ENCODE assay signal across 11 cellular contexts in the genomic region with DNA sequence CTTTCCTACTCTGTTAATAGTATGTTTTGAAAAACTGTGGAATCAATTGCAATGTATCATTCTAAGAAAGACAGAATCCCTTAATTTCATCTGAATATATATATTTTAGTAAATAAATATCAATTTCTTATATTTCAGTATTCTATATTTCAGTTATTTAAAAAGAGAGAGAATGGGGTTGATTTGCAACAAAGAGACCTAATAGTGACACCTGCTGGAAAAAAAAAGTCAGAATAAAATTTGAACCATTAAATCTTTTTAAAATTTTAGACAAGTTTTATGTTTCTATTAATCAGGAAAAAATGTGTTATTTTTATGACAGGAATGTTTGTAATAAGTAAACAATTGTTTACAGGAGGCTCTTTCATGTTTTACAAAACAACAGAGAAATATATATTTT. TPM values are rescaled to one million over a fixed set of nuclear protein-coding genes. Genes with fewer than 3 reads are reported as not detected.
DNase-seq lines count a peak whose midpoint lies in the region; ATAC-seq and TF ChIP-seq lines count a peak whose summit lies in the region.
"Had no signal": no experiment of that assay in that cellular context is flagged by ENCODE, and none has a peak within 500 bp of the region (broad histone marks: within the 10 kb centered on the region; RNA-seq: fewer than 3 reads in every experiment).

No MANE protein-coding gene starts in this region.

- no peak overlapping the region for H3K27ac ChIP-seq in dorsolateral prefrontal cortex

- TF ChIP-seq CTCF in dorsolateral prefrontal cortex (IDR thresholded peaks at IDR 0.05 in 54 of 56, conservative IDR thresholded peaks at IDR 0.05 in 2 of 56; ENCODE audit: low read depth in 1 of 56, partially characterized antibody in 56 of 56) (peak in 54 of 56 donors; percentile 28 to 76 (median 53)), osteocyte (IDR thresholded peaks at IDR 0.05) (peak; percentile 54)

- no peak for TF ChIP-seq POLR2A in GM18505 (IDR thresholded peaks at IDR 0.05; ENCODE audit: borderline replicate concordance, extremely low read depth, insufficient read depth, insufficient read length)

- H3K27ac Mint-ChIP-seq in osteocyte (ENCODE audit: unreplicated experiment), result no peak overlapping the region
- H3K27ac Mint-ChIP-seq: memory B cell, T-helper 17 cell had no signal

- intact Hi-C loops in dorsolateral prefrontal cortex (cut with DNase I), result loop anchor here (2.0 to 5.0 kb wide), 2 partner anchors 436 to 439 kb away; no protein-coding TSS in a partner anchor

- no peaks in the 10 kb centered on the region for H3K27me3 ChIP-seq in dorsolateral prefrontal cortex

- H3K9me3 Mint-ChIP-seq in osteocyte (ENCODE audit: unreplicated experiment), result no peaks in the 10 kb centered on the region
- H3K9me3 Mint-ChIP-seq: memory B cell had no signal

- H3K4me3 ChIP-seq in dorsolateral prefrontal cortex, result no peak overlapping the region

- ATAC-seq in HG03439 (IDR thresholded peaks at IDR 0.05; ENCODE audit: unreplicated experiment), result no peak
- ATAC-seq in HG03378 (IDR thresholded peaks at IDR 0.05; ENCODE audit: unreplicated experiment), result no peak
- no peak for ATAC-seq in GM18505 (IDR thresholded peaks at IDR 0.05; ENCODE audit: unreplicated experiment)
- ATAC-seq: T-helper 17 cell had no signal

- peaks cover 14% of the 10 kb centered on the region for H3K4me1 Mint-ChIP-seq in osteocyte (ENCODE audit: unreplicated experiment)
- H3K4me1 Mint-ChIP-seq: memory B cell had no signal

- DNase-seq in NCI-H510A treated with DMSO at 0.1 percent for 48 hours (lab: John Stamatoyannopoulos, UW) (peak; percentile 28), NCI-H510A (lab: John Stamatoyannopoulos, UW) (no peak), NCI-H1105 treated with DMSO at 0.1 percent for 48 hours (lab: John Stamatoyannopoulos, UW) (peak; percentile 25), dorsolateral prefrontal cortex (no peak), osteocyte (ENCODE audit: extremely low spot score, unreplicated experiment) (no peak)
- DNase-seq: amniotic stem cell, T-helper 17 cell had no signal

- H3K36me3 Mint-ChIP-seq in osteocyte (ENCODE audit: unreplicated experiment), result no peaks in the 10 kb centered on the region
- H3K36me3 Mint-ChIP-seq: memory B cell had no signal

- H3K4me3 Mint-ChIP-seq in osteocyte (ENCODE audit: unreplicated experiment), result no peak overlapping the region
- H3K4me3 Mint-ChIP-seq: memory B cell, T-helper 17 cell had no signal

- H3K27me3 Mint-ChIP-seq in osteocyte (ENCODE audit: unreplicated experiment), result peaks cover 9% of the 10 kb centered on the region
- H3K27me3 Mint-ChIP-seq: memory B cell had no signal

RNA-seq across cellular contexts. Expression of gene CCNT2, which starts 20.7 kb away (rescaled TPM):
- total RNA-seq in dorsolateral prefrontal cortex (10 to 100 TPM; 37.5 to 74.9 (median 55.2) TPM), osteocyte (33.0 and 34.1 TPM in 2 replicates)

RNA-seq across cellular contexts. Expression of gene ACMSD, which starts 59.5 kb away (rescaled TPM):
- total RNA-seq in dorsolateral prefrontal cortex (under 1 TPM in 1 of 120 experiments, not detected in 119; 0.42 TPM), osteocyte (not detected in 2 replicates)
- total RNA-seq: T-helper 17 cell had no signal

Comparison
In these comparisons a context has a peak if more than half of its experiments do, and no peak if none do; other contexts are left out.
1. DNase-seq: peak in NCI-H510A treated with DMSO at 0.1 percent for 48 hours (single experiment) and NCI-H1105 treated with DMSO at 0.1 percent for 48 hours (single experiment); none in NCI-H510A (single experiment), dorsolateral prefrontal cortex (0 of 10) and osteocyte (single experiment).